Comparison of ENCODE assay signal across 27 cellular contexts in the genomic region with DNA sequence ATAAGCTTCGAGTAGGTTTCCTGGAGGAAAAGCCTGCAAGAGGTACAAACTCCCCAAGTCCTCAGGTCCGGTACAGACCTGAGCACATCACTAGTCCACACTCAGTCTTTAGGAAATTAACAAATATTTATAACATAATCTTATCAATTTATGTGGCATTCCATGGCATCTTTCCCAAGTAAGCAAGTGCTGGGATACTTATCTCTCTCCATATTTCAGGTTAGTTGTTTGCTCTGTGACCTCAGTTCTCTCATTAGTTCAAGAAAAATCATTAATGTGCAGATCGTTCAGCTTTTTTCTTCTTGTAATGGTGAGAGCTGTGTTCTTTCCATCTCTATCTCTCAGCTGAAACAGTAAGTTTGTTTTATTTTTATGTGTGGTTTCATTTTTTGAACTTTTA.
"Had no signal": no experiment of that assay in that cellular context is flagged by ENCODE, and none has a peak within 500 bp of the region (broad histone marks: within the 10 kb centered on the region; RNA-seq: fewer than 3 reads in every experiment).

No MANE protein-coding gene starts in this region.

- H3K4me3 ChIP-seq: neural progenitor cell, ovary, psoas muscle, right lobe of liver, sigmoid colon, spleen, suprapubic skin, testis, tibial artery, transverse colon, upper lobe of right lung, uterus had no signal

- H2AFZ ChIP-seq: neural progenitor cell had no signal

- H3K4me1 ChIP-seq: neural progenitor cell, psoas muscle, right lobe of liver, spleen, suprapubic skin, testis, tibial artery, transverse colon, upper lobe of right lung, uterus had no signal

- H3K27ac ChIP-seq: neural progenitor cell, ovary, psoas muscle, right lobe of liver, spleen, suprapubic skin, testis, tibial artery, transverse colon, upper lobe of right lung, uterus had no signal

- H3K9me3 ChIP-seq: right lobe of liver, suprapubic skin, testis, upper lobe of right lung had no signal

- H3K36me3 ChIP-seq: ovary, uterus had no signal

- ATAC-seq: naive thymus-derived CD4-positive, alpha-beta T cell; natural killer cell; psoas muscle; right cardiac atrium; right lobe of liver; stimulated activated memory B cell treated with anti-CD40 and anti-IgM and Interleukin-4, amounts not matched to agents 10 μg/mL and 1 μg/mL and 100 μg/mL, for 72 hours; stimulated activated naive CD8-positive, alpha-beta T cell treated with anti-CD3 and anti-CD28 coated beads, Interleukin-15, amount 100 ng/mL, for 72 hours; stimulated activated naive CD8-positive, alpha-beta T cell treated with anti-CD3 and anti-CD28 coated beads, Interleukin-15, Interleukin-2, amounts not matched to agents 100 U/mL and 50 U/mL, for 24 hours; upper lobe of right lung had no signal

- DNase-seq: naive thymus-derived CD4-positive, alpha-beta T cell; natural killer cell; occipital lobe; ovary; psoas muscle; right cardiac atrium; right lobe of liver; sigmoid colon; small intestine; spleen; stimulated activated CD4-positive, alpha-beta T cell treated with anti-CD3 and anti-CD28 coated beads, Interleukin-12 subunit alpha, Interleukin-12 subunit beta, amount 100 ng/mL, for 4 hours; stimulated activated CD4-positive, alpha-beta T cell treated with anti-CD3 and anti-CD28 coated beads, Interleukin-1b, Interleukin-23, amount 100 ng/mL, for 48 hours; stimulated activated CD4-positive, alpha-beta T cell treated with anti-CD3 and anti-CD28 coated beads, Interleukin-4, amount 100 ng/mL, for 1 hour; stimulated activated CD4-positive, alpha-beta T cell treated with anti-CD3 and anti-CD28 coated beads, Interleukin-4, amount 100 ng/mL, for 4 hours; stimulated activated CD8-positive, alpha-beta memory T cell treated with anti-CD3 and anti-CD28 coated beads, Interleukin-4, amount 100 ng/mL, for 48 hours; stimulated activated naive CD4-positive, alpha-beta T cell; stimulated activated naive CD8-positive, alpha-beta T cell treated with anti-CD3 and anti-CD28 coated beads, Interleukin-15, amount 100 ng/mL, for 72 hours; stimulated activated naive CD8-positive, alpha-beta T cell treated with anti-CD3 and anti-CD28 coated beads, Interleukin-15, Interleukin-2, amounts not matched to agents 100 U/mL and 50 U/mL, for 24 hours; substantia nigra; testis; tibial artery; transverse colon; upper lobe of right lung; uterus had no signal

- FAIRE-seq: small intestine had no signal

- H3K4me2 ChIP-seq: neural progenitor cell had no signal

- H3K27me3 ChIP-seq: neural progenitor cell, ovary, right lobe of liver, sigmoid colon, spleen, suprapubic skin, testis, tibial artery, transverse colon, upper lobe of right lung, uterus had no signal

- H3K9ac ChIP-seq: neural progenitor cell had no signal
